Comparison of ENCODE assay signal across 20 cellular contexts in the genomic region with DNA sequence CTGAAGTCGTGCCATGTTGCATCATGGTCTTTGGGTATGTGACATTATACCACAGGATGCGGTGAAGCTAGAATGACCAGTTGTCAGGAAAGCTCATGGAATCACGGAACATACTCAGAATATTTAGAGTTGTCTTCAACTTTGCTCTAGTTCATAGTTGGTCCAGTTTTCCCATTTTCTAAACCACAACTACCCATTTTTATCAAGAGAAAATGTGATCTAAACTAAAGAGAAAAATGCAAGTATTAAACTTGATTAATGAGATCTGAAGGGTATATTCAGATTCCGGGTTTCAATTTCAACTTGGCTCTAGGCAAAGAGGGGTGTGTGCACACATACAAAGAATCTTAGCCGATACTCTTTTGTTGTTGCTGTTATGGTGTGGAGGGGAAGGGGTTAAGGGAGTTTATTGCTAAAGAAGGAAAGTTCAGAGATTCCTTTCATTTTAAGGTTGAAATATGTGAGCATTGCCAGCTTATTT.
DNase-seq lines count a peak whose midpoint lies in the region; TF ChIP-seq lines count a peak whose summit lies in the region.
"Had no signal": no experiment of that assay in that cellular context is flagged by ENCODE, and none has a peak within 500 bp of the region (broad histone marks: within the 10 kb centered on the region; RNA-seq: fewer than 3 reads in every experiment).

No MANE protein-coding gene starts in this region.

- no peaks in the 10 kb centered on the region for H3K36me3 Mint-ChIP-seq in activated T-cell treated with anti-CD3 and anti-CD28 coated beads, Interleukin-2, amount 50 U/mL, for 24 hours (ENCODE audit: low read depth)
- H3K36me3 Mint-ChIP-seq: brain had no signal

- H3K4me1 Mint-ChIP-seq in activated T-cell treated with anti-CD3 and anti-CD28 coated beads, Interleukin-2, amount 50 U/mL, for 24 hours (ENCODE audit: low read depth), result no peaks in the 10 kb centered on the region

- no peaks in the 10 kb centered on the region for H3K9me3 Mint-ChIP-seq in activated T-cell treated with anti-CD3 and anti-CD28 coated beads, Interleukin-2, amount 50 U/mL, for 24 hours
- H3K9me3 Mint-ChIP-seq: activated naive CD4-positive, alpha-beta T cell treated with anti-CD3 and anti-CD28 coated beads for 36 hours had no signal

- H3K27me3 ChIP-seq in adipocyte (replicated peaks; ENCODE audit: control insufficient read depth, insufficient read depth, low read length), result no peaks in the 10 kb centered on the region
- no peaks in the 10 kb centered on the region for H3K27me3 ChIP-seq in subcutaneous abdominal adipose tissue (ENCODE audit: control insufficient read depth in 5 of 5, insufficient read depth in 4 of 5, low read length in 5 of 5)
- no peaks in the 10 kb centered on the region for H3K27me3 ChIP-seq in adrenal gland
- H3K27me3 ChIP-seq: esophagus squamous epithelium had no signal

- H3K27ac Mint-ChIP-seq in activated T-cell treated with anti-CD3 and anti-CD28 coated beads, Interleukin-2, amount 50 U/mL, for 24 hours, result no peak overlapping the region
- H3K27ac Mint-ChIP-seq: activated naive CD4-positive, alpha-beta T cell treated with anti-CD3 and anti-CD28 coated beads for 36 hours had no signal

- no peaks in the 10 kb centered on the region for H3K36me3 ChIP-seq in adipocyte (ENCODE audit: control insufficient read depth, insufficient read depth, low read length, severe bottlenecking)
- H3K36me3 ChIP-seq in subcutaneous abdominal adipose tissue (ENCODE audit: control insufficient read depth in 5 of 5, insufficient read depth in 5 of 5, low read length in 5 of 5), result no peaks in the 10 kb centered on the region
- H3K36me3 ChIP-seq in adrenal gland (replicated peaks in 1 of 2), result no peaks in the 10 kb centered on the region
- H3K36me3 ChIP-seq: esophagus squamous epithelium had no signal

- peak overlapping the region; percentile 83 for H3K9ac ChIP-seq in adipocyte (ENCODE audit: low read length)
- H3K9ac ChIP-seq in subcutaneous abdominal adipose tissue (ENCODE audit: low read length in 5 of 5), result peak overlapping the region in 3 of 5 donors; percentile 22 to 64 (median 51)

- peak; percentile 70 for DNase-seq in DMS114 treated with DMSO at 0.1 percent for 48 hours (lab: John Stamatoyannopoulos, UW; ENCODE audit: unreplicated experiment)
- peak; percentile 61 for DNase-seq in adipocyte (ENCODE audit: low read depth)
- peak; percentile 96 for DNase-seq in foreskin melanocyte
- no peak for DNase-seq in activated CD4-positive, alpha-beta T cell treated with anti-CD3 and anti-CD28 coated beads, Interleukin-2, amount 50 U/mL, for 48 hours
- no peak for DNase-seq in adrenal gland
- DNase-seq in medulla oblongata (ENCODE audit: extremely low spot score), result no peak
- DNase-seq in activated T-cell treated with anti-CD3 and anti-CD28 coated beads, Interleukin-2, amount 50 U/mL, for 24 hours, result no peak
- DNase-seq: activated CD4-positive, alpha-beta T cell treated with anti-CD3 and anti-CD28 coated beads for 1 hour; activated CD8-positive, alpha-beta memory T cell treated with anti-CD3 and anti-CD28 coated beads, Interleukin-2, amount 50 U/mL, for 4 hours; activated naive CD4-positive, alpha-beta T cell treated with anti-CD3 and anti-CD28 coated beads for 36 hours; esophagus squamous epithelium; kidney glomerular epithelial cell; MM.1S; NCI-H1930; posterior cingulate gyrus; stimulated activated CD4-positive, alpha-beta T cell treated with anti-CD3 and anti-CD28 coated beads, Interleukin-12 subunit alpha, Interleukin-12 subunit beta, amount 100 ng/mL, for 4 hours; stimulated activated naive CD4-positive, alpha-beta T cell treated with Interleukin-2 at 50 U/mL for 16 hours; T1000 had no signal

- intact Hi-C loops in adrenal gland (cut with DNase I), result no loop called here

- H3K27ac ChIP-seq in subcutaneous abdominal adipose tissue (ENCODE audit: low read depth, low read length), result peak overlapping the region; percentile 71
- H3K27ac ChIP-seq in adrenal gland, result no peak overlapping the region

- H3K27me3 Mint-ChIP-seq in activated T-cell treated with anti-CD3 and anti-CD28 coated beads, Interleukin-2, amount 50 U/mL, for 24 hours, result no peaks in the 10 kb centered on the region
- H3K27me3 Mint-ChIP-seq: brain had no signal

- H3K4me3 Mint-ChIP-seq in activated T-cell treated with anti-CD3 and anti-CD28 coated beads, Interleukin-2, amount 50 U/mL, for 24 hours, result no peak overlapping the region
- H3K4me3 Mint-ChIP-seq: activated naive CD4-positive, alpha-beta T cell treated with anti-CD3 and anti-CD28 coated beads for 36 hours; brain had no signal

- WGBS in adrenal gland, 4 donors, result 70 to 81% (median 76%) methylated on average over 5 of the region's 5 CpGs

- peaks cover 20% of the 10 kb centered on the region for H3K4me1 ChIP-seq in adipocyte (ENCODE audit: control insufficient read depth, insufficient read depth, low read length)
- peaks cover 0 to 13% (median 6%) of the 10 kb centered on the region in 5 donors for H3K4me1 ChIP-seq in subcutaneous abdominal adipose tissue (ENCODE audit: control insufficient read depth in 5 of 5, insufficient read depth in 5 of 5, low read length in 5 of 5)
- H3K4me1 ChIP-seq in adrenal gland (replicated peaks in 1 of 2), result no peaks in the 10 kb centered on the region

- H3K4me3 ChIP-seq in adipocyte (ENCODE audit: low read length), result peak overlapping the region; percentile 80
- H3K4me3 ChIP-seq in subcutaneous abdominal adipose tissue (ENCODE audit: low read depth in 1 of 5, low read length in 5 of 5), result peak overlapping the region; percentile 19 to 67 (median 46)
- no peak overlapping the region for H3K4me3 ChIP-seq in adrenal gland

- no peak for TF ChIP-seq POLR2A in adrenal gland (IDR thresholded peaks at IDR 0.05)

- TF ChIP-seq CTCF in adrenal gland (IDR thresholded peaks at IDR 0.05), result no peak

- no peaks in the 10 kb centered on the region for H3K9me3 ChIP-seq in adipocyte (ENCODE audit: control insufficient read depth, low read length)
- no peaks in the 10 kb centered on the region for H3K9me3 ChIP-seq in subcutaneous abdominal adipose tissue (ENCODE audit: control insufficient read depth in 5 of 5, low read length in 5 of 5)
- no peaks in the 10 kb centered on the region for H3K9me3 ChIP-seq in adrenal gland (replicated peaks in 1 of 3)
- H3K9me3 ChIP-seq: esophagus squamous epithelium had no signal

Comparison
In these comparisons a context has a peak if more than half of its experiments do, and no peak if none do; other contexts are left out.
1. DNase-seq: peak in DMS114 treated with DMSO at 0.1 percent for 48 hours (single experiment), adipocyte (single experiment) and foreskin melanocyte (single experiment); none in activated CD4-positive, alpha-beta T cell treated with anti-CD3 and anti-CD28 coated beads, Interleukin-2, amount 50 U/mL, for 48 hours (0 of 2), adrenal gland (0 of 7), medulla oblongata (single experiment) and activated T-cell treated with anti-CD3 and anti-CD28 coated beads, Interleukin-2, amount 50 U/mL, for 24 hours (single experiment).
2. H3K4me3 ChIP-seq: peak in adipocyte (single experiment) and subcutaneous abdominal adipose tissue (5 of 5); none in adrenal gland (0 of 4).